In genomic region chr10:97210576-97210975, GRCh38 we compare ENCODE assay signal across 8 cellular contexts. TPM values are rescaled to one million over a fixed set of nuclear protein-coding genes. Genes with fewer than 3 reads are reported as not detected.
A peak's percentile ranks its signal among the peaks of the same experiment; 100 is the strongest.
DNase-seq lines count a peak whose midpoint lies in the region; ATAC-seq and TF ChIP-seq lines count a peak whose summit lies in the region.

No MANE protein-coding gene starts in this region.

- H3K9ac ChIP-seq in adipocyte (ENCODE audit: low read length) = no peak overlapping the region

- H3K27me3 ChIP-seq in MG63 = no peaks in the 10 kb centered on the region
- peaks cover 10% of the 10 kb centered on the region for H3K27me3 ChIP-seq in adipocyte (replicated peaks; ENCODE audit: control insufficient read depth, insufficient read depth, low read length)
- no peaks in the 10 kb centered on the region for H3K27me3 ChIP-seq in right atrium auricular region
- no peaks in the 10 kb centered on the region for H3K27me3 ChIP-seq in sigmoid colon

- no peak for TF ChIP-seq EP300 in sigmoid colon (IDR thresholded peaks at IDR 0.05)

- H3K4me1 ChIP-seq in adipocyte (ENCODE audit: control insufficient read depth, insufficient read depth, low read length) (no peaks in the 10 kb centered on the region), right atrium auricular region (no peaks in the 10 kb centered on the region), sigmoid colon (peaks cover 0 to 3% (median 0%) of the 10 kb centered on the region in 4 donors)

- no peak for ATAC-seq in HG03159 (IDR thresholded peaks at IDR 0.05; ENCODE audit: unreplicated experiment)
- no peak for ATAC-seq in HG02885 (IDR thresholded peaks at IDR 0.05; ENCODE audit: poor library complexity, unreplicated experiment)

- peak; percentile 96 to 97 for TF ChIP-seq CTCF in right atrium auricular region (IDR thresholded peaks at IDR 0.05)
- peak; percentile 75 to 99 (median 89) for TF ChIP-seq CTCF in sigmoid colon (IDR thresholded peaks at IDR 0.05)

- WGBS in sigmoid colon, 2 donors = 3 to 15% methylated on average over 8 of the region's 8 CpGs

- intact Hi-C loops in sigmoid colon (cut with DNase I) = loop anchor here (2.0 kb wide), 1 partner anchor 138 kb away; no protein-coding TSS in a partner anchor

- H3K36me3 ChIP-seq in MG63 = no peaks in the 10 kb centered on the region
- no peaks in the 10 kb centered on the region for H3K36me3 ChIP-seq in adipocyte (ENCODE audit: control insufficient read depth, insufficient read depth, low read length, severe bottlenecking)
- no peaks in the 10 kb centered on the region for H3K36me3 ChIP-seq in right atrium auricular region
- H3K36me3 ChIP-seq in sigmoid colon = no peaks in the 10 kb centered on the region

- DNase-seq in GM03348 (ENCODE audit: low spot score) = peak; percentile 84
- peak; percentile 31 for DNase-seq in MG63
- peak in 4 of 5 donors; percentile 41 to 63 (median 58) for DNase-seq in T-helper 1 cell
- peak; percentile 85 for DNase-seq in adipocyte (ENCODE audit: low read depth)
- peak; percentile 68 for DNase-seq in right atrium auricular region (ENCODE audit: low spot score)
- DNase-seq in sigmoid colon = peak; percentile 78

- H3K9me3 ChIP-seq in MG63 = no peaks in the 10 kb centered on the region
- H3K9me3 ChIP-seq in adipocyte (ENCODE audit: control insufficient read depth, low read length) = no peaks in the 10 kb centered on the region
- no peaks in the 10 kb centered on the region for H3K9me3 ChIP-seq in right atrium auricular region
- no peaks in the 10 kb centered on the region for H3K9me3 ChIP-seq in sigmoid colon

- no peak for TF ChIP-seq POLR2A in sigmoid colon (IDR thresholded peaks at IDR 0.05)

- H3K27ac ChIP-seq in right atrium auricular region = no peak overlapping the region
- H3K27ac ChIP-seq in sigmoid colon = no peak overlapping the region

- no peak overlapping the region for H3K4me3 ChIP-seq in MG63
- H3K4me3 ChIP-seq in adipocyte (ENCODE audit: low read length) = no peak overlapping the region
- H3K4me3 ChIP-seq in right atrium auricular region = no peak overlapping the region
- no peak overlapping the region for H3K4me3 ChIP-seq in sigmoid colon

RNA-seq across cellular contexts. Expression of gene SLIT1, which starts 24.8 kb away (rescaled TPM):
- not detected in 2 replicates for total RNA-seq in MG63 (2014; rRNA removed; shearing (Covaris generic); ENCODE audit: low replicate concordance)
- total RNA-seq in right atrium auricular region = not detected
- 1 to 10 TPM in 1 of 4 donors, under 1 TPM in 3; 0.33 to 1.4 (median 0.70) TPM for total RNA-seq in sigmoid colon
- under 1 TPM in 2 of 3 donors, not detected in 1; under 0.01 to 0.48 TPM for polyA plus RNA-seq in sigmoid colon

Comparison
In these comparisons a context has a peak if more than half of its experiments do, and no peak if none do; other contexts are left out.
1. DNase-seq: peak in every context shown above with its lines; median percentile 85 in adipocyte; 84 in GM03348; 78 in sigmoid colon; 68 in right atrium auricular region; 58 in T-helper 1 cell; 31 in MG63.